8 cellular contexts compared by ENCODE assay signal in the genomic region with DNA sequence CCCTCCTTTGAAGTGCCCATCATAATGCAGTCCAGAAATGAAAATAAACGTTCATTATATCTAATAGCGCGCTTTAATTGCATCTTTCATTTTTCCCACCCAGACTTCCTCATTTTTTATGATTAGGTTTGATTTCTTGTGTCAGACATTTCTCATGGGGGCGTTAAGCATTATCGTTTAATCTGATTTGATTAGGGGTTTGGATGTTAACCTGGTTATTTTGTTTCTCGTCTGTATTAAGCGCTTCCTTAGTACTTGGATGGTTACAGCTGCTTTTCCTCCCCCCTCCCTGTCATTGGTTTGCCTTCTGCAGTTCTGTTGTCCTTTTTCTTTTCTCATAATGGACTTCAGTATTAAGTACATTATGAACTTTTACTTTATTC. TPM values are rescaled to one million over a fixed set of nuclear protein-coding genes. Genes with fewer than 3 reads are reported as not detected.
DNase-seq lines count a peak whose midpoint lies in the region; ATAC-seq and TF ChIP-seq lines count a peak whose summit lies in the region.

No MANE protein-coding gene starts in this region.

- DNase-seq in Panc1 (ENCODE audit: low read depth, low spot score) (no peak), epithelial cell of esophagus (ENCODE audit: low read depth) (no peak), trophoblast cell (no peak)

- peak overlapping the region; percentile 74 for H3K4me3 ChIP-seq in GM08714 (ENCODE audit: low read length)
- H3K4me3 ChIP-seq in Panc1 (ENCODE audit: low read depth in 2 of 2, low read length in 2 of 2): peak overlapping the region; percentile 75 to 96
- peak overlapping the region; percentile 94 for H3K4me3 ChIP-seq in epithelial cell of esophagus (ENCODE audit: low read length)
- no peak overlapping the region for H3K4me3 ChIP-seq in trophoblast cell (ENCODE audit: low read depth, low read length)

- BruUV-seq in Panc1 (replicated peaks; lab: Mats Ljungman, UMichigan): TSS peak; percentile 77

- H2BK5ac ChIP-seq in trophoblast cell (ENCODE audit: low read depth, low read length, poor library complexity): peak overlapping the region; percentile 55

- H3K27me3 ChIP-seq in Panc1 (ENCODE audit: control insufficient read depth, insufficient read depth, low read length): no peaks in the 10 kb centered on the region
- no peaks in the 10 kb centered on the region for H3K27me3 ChIP-seq in trophoblast cell (ENCODE audit: insufficient read depth, low read length)

- H2AFZ ChIP-seq in trophoblast cell (ENCODE audit: insufficient read depth, low read length, poor library complexity): no peak overlapping the region

- no peak overlapping the region for H3K14ac ChIP-seq in trophoblast cell (ENCODE audit: low read length)

- no CpG with 5 or more reads among the region's 7 CpGs for WGBS in trophoblast cell (ENCODE audit: extremely low coverage, insufficient coverage, insufficient read length)

- no peak overlapping the region for H2BK12ac ChIP-seq in trophoblast cell (ENCODE audit: low read length)

- peaks cover 18% of the 10 kb centered on the region for H3K79me2 ChIP-seq in trophoblast cell (ENCODE audit: control insufficient read depth, insufficient read depth, low read length, poor library complexity)

- no peak overlapping the region for H2AK5ac ChIP-seq in trophoblast cell (ENCODE audit: low read length)

- CTCF ChIA-PET in Panc1 (lab: Charles Lee): interaction anchor here (0.6 kb wide), 1 partner anchor 16 kb away, joined by 4 read pairs; no protein-coding TSS in a partner anchor

- H3K27ac ChIP-seq in Panc1 (ENCODE audit: low read length) (peak overlapping the region; percentile 91), trophoblast cell (ENCODE audit: low read depth, low read length) (peak overlapping the region; percentile 99)

- peaks cover 34% of the 10 kb centered on the region for H3K4me1 ChIP-seq in Panc1 (ENCODE audit: control insufficient read depth, insufficient read depth, low read length)
- H3K4me1 ChIP-seq in trophoblast cell (ENCODE audit: control insufficient read depth in 1 of 2, insufficient read depth in 2 of 2, low read length in 2 of 2): peaks cover 0 to 2% of the 10 kb centered on the region in 2 experiments

- no peak overlapping the region for H3K18ac ChIP-seq in trophoblast cell (ENCODE audit: low read length)

- H3K9me3 ChIP-seq in Panc1 (ENCODE audit: control insufficient read depth, insufficient read depth, low read depth, low read length) (no peaks in the 10 kb centered on the region), trophoblast cell (ENCODE audit: insufficient read depth, low read depth, low read length) (no peaks in the 10 kb centered on the region)

- H3K79me1 ChIP-seq in trophoblast cell (ENCODE audit: low read length): peaks cover 17% of the 10 kb centered on the region

- peak overlapping the region; percentile 82 for H3K9ac ChIP-seq in trophoblast cell (ENCODE audit: low read length)

- H3K36me3 ChIP-seq in Panc1 (ENCODE audit: control insufficient read depth, insufficient read depth, low read length): peaks cover 44% of the 10 kb centered on the region
- H3K36me3 ChIP-seq in trophoblast cell (ENCODE audit: control insufficient read depth in 1 of 2, insufficient read depth in 2 of 2, low read length in 2 of 2): peaks cover 8 to 16% of the 10 kb centered on the region in 2 experiments

- intact Hi-C loops in Panc1 (cut with micrococcal nuclease; ENCODE audit: unreplicated experiment): no loop called here

- no peak overlapping the region for H4K91ac ChIP-seq in trophoblast cell (ENCODE audit: low read depth, low read length)

- POLR2A ChIA-PET in Panc1 (lab: Charles Lee): interaction anchor here (0.5 kb wide), 1 partner anchor 11 kb away, joined by 5 read pairs; no protein-coding TSS in a partner anchor

- no peak overlapping the region for H3K4ac ChIP-seq in trophoblast cell (ENCODE audit: low read depth, low read length)

- H4K8ac ChIP-seq in trophoblast cell (ENCODE audit: low read depth, low read length): no peak overlapping the region

- no peak overlapping the region for H3K23ac ChIP-seq in trophoblast cell (ENCODE audit: low read length)

- H2BK120ac ChIP-seq in trophoblast cell (ENCODE audit: insufficient read depth, low read length, poor library complexity): no peak overlapping the region

- in situ Hi-C loops in Panc1 (cut with HindIII; ENCODE audit: low pct_unique_long_range_greater_than_20kb, low sequenced_read_pairs): no loop called here

- no peak for TF ChIP-seq CTCF in Panc1 (IDR thresholded peaks at IDR 0.05)
- no peak for TF ChIP-seq CTCF in epithelial cell of esophagus (IDR thresholded peaks at IDR 0.05; ENCODE audit: insufficient read depth, low read depth, low read length, missing control alignments)

- H4K12ac ChIP-seq in trophoblast cell (ENCODE audit: low read depth, low read length): no peak overlapping the region

- ATAC-seq in Panc1: no peak
- no peak for ATAC-seq in GM19397 (IDR thresholded peaks at IDR 0.05; ENCODE audit: unreplicated experiment)
- no peak for ATAC-seq in HG03159 (IDR thresholded peaks at IDR 0.05; ENCODE audit: unreplicated experiment)
- no peak for ATAC-seq in GM18520 (IDR thresholded peaks at IDR 0.05; ENCODE audit: unreplicated experiment)
- ATAC-seq in GM18861 (IDR thresholded peaks at IDR 0.05; ENCODE audit: unreplicated experiment): no peak

- H3K4me2 ChIP-seq in trophoblast cell (ENCODE audit: low read length): peak overlapping the region; percentile 92

RNA-seq across cellular contexts. Expression of a gene that starts 0.5 kb away (rescaled TPM):
- 42.3 TPM for total RNA-seq in Panc1 (2021; ENCODE audit: unreplicated experiment)
- 15.3 TPM for polyA plus RNA-seq in Panc1 (2012; ENCODE audit: insufficient read length)
- 26.3 and 27.8 TPM in 2 replicates for polyA plus RNA-seq in trophoblast cell (2013)

RNA-seq across cellular contexts. Expression of a gene that starts 1.3 kb away (rescaled TPM):
- 436 TPM for total RNA-seq in Panc1 (2021; ENCODE audit: unreplicated experiment)
- polyA plus RNA-seq in Panc1 (2012; ENCODE audit: insufficient read length): 358 TPM
- 205 and 216 TPM in 2 replicates for polyA plus RNA-seq in trophoblast cell (2013)

RNA-seq across cellular contexts. Expression of a gene that starts 11.8 kb away (rescaled TPM):
- total RNA-seq in Panc1 (2021; ENCODE audit: unreplicated experiment): 42.8 TPM
- 28.6 TPM for polyA plus RNA-seq in Panc1 (2012; ENCODE audit: insufficient read length)
- 18.7 and 18.8 TPM in 2 replicates for polyA plus RNA-seq in trophoblast cell (2013)

RNA-seq across cellular contexts. Expression of a gene that starts 12.1 kb away (rescaled TPM):
- total RNA-seq in Panc1 (2021; ENCODE audit: unreplicated experiment): 60.0 TPM
- polyA plus RNA-seq in Panc1 (2012; ENCODE audit: insufficient read length): 54.8 TPM
- 24.2 and 25.4 TPM in 2 replicates for polyA plus RNA-seq in trophoblast cell (2013)

RNA-seq across cellular contexts. Expression of a gene that starts 27.7 kb away (rescaled TPM):
- 77.9 TPM for total RNA-seq in Panc1 (2021; ENCODE audit: unreplicated experiment)
- 88.4 TPM for polyA plus RNA-seq in Panc1 (2012; ENCODE audit: insufficient read length)
- polyA plus RNA-seq in trophoblast cell (2013): 84.3 and 85.1 TPM in 2 replicates
